22 cellular contexts compared by ENCODE assay signal in genomic region chrX:41407816-41408215, GRCh38. TPM values are rescaled to one million over a fixed set of nuclear protein-coding genes. Genes with fewer than 3 reads are reported as not detected.
"Had no signal": no experiment of that assay in that cellular context is flagged by ENCODE, and none has a peak within 500 bp of the region (broad histone marks: within the 10 kb centered on the region; RNA-seq: fewer than 3 reads in every experiment).

No MANE protein-coding gene starts in this region.

- H3K4me3 Mint-ChIP-seq: IgD-negative memory B cell had no signal

- H3K4me1 Mint-ChIP-seq: IgD-negative memory B cell had no signal

- H3K9me3 ChIP-seq: SK-N-SH had no signal

- H3K4me3 ChIP-seq: K562 had no signal

- H3K36me3 Mint-ChIP-seq: IgD-negative memory B cell had no signal

- DNase-seq: Kasumi-1, MM.1S, NCI-H1092 treated with DMSO at 0.1 percent for 48 hours, NCI-H1436, NCI-H187, NCI-H2029, NCI-H2081 treated with DMSO at 0.1 percent for 48 hours, NCI-H2171, NCI-H226, NCI-H446, NCI-H510A, NCI-H526, RPMI8226, SHP77, SK-N-SH, SW 1271 had no signal

- ATAC-seq: K562 had no signal

- H3K27ac ChIP-seq: HL-60, KMS-11 had no signal

RNA-seq across cellular contexts. Expression of gene NYX, which starts 39.3 kb away (rescaled TPM):
- total RNA-seq: K562, M059J, SK-MEL-5 had no signal
- polyA plus RNA-seq: IgD-negative memory B cell, K562, SK-N-SH had no signal
